17 cellular contexts compared by ENCODE assay signal in genomic region chr9:86990276-86990675, GRCh38.
"Had no signal": no experiment of that assay in that cellular context is flagged by ENCODE, and none has a peak within 500 bp of the region (broad histone marks: within the 10 kb centered on the region; RNA-seq: fewer than 3 reads in every experiment).

No MANE protein-coding gene starts in this region.

- H3K9me3 Mint-ChIP-seq: activated T-helper 17 cell treated with anti-CD3 and anti-CD28 coated beads, Interleukin-2, amount 50 U/mL, for 72 hours; stimulated activated naive CD8-positive, alpha-beta T cell treated with anti-CD3 and anti-CD28 coated beads, Interleukin-15, Interleukin-2, amounts not matched to agents 100 ng/mL and 50 ng/mL, for 24 hours had no signal

- H3K36me3 Mint-ChIP-seq: mesothelial cell of epicardium, type B pancreatic cell had no signal

- H3K27ac Mint-ChIP-seq: activated T-helper 17 cell treated with anti-CD3 and anti-CD28 coated beads, Interleukin-2, amount 50 U/mL, for 72 hours; mesothelial cell of epicardium; nephron progenitor cell; stimulated activated naive CD8-positive, alpha-beta T cell treated with anti-CD3 and anti-CD28 coated beads, Interleukin-15, Interleukin-2, amounts not matched to agents 100 ng/mL and 50 ng/mL, for 24 hours; type B pancreatic cell had no signal

- FAIRE-seq: astrocyte, islet of Langerhans, small intestine had no signal

- H3K4me3 Mint-ChIP-seq: activated T-helper 17 cell treated with anti-CD3 and anti-CD28 coated beads, Interleukin-2, amount 50 U/mL, for 72 hours; mesothelial cell of epicardium; nephron progenitor cell; stimulated activated naive CD8-positive, alpha-beta T cell treated with anti-CD3 and anti-CD28 coated beads, Interleukin-15, Interleukin-2, amounts not matched to agents 100 ng/mL and 50 ng/mL, for 24 hours; type B pancreatic cell had no signal

- H3K4me3 ChIP-seq: cardiac muscle cell, gastrocnemius medialis, heart right ventricle, lower lobe of right lung, suprapubic skin had no signal

- H3K36me3 ChIP-seq: cardiac muscle cell, gastrocnemius medialis, heart right ventricle, lower lobe of right lung, suprapubic skin had no signal

- H3K4me1 ChIP-seq: gastrocnemius medialis, heart right ventricle, lower lobe of right lung, suprapubic skin had no signal

- H3K27ac ChIP-seq: cardiac muscle cell, gastrocnemius medialis, heart right ventricle, lower lobe of right lung, suprapubic skin had no signal

- H3K4me1 Mint-ChIP-seq: activated T-helper 17 cell treated with anti-CD3 and anti-CD28 coated beads, Interleukin-2, amount 50 U/mL, for 72 hours had no signal

- H3K27me3 ChIP-seq: cardiac muscle cell, gastrocnemius medialis, suprapubic skin had no signal

- DNase-seq: activated CD4-positive, alpha-beta T cell treated with anti-CD3 and anti-CD28 coated beads, Interleukin-2, amount 50 U/mL, for 4 hours; activated naive CD4-positive, alpha-beta T cell treated with Interleukin-2 at 50 U/mL for 16 hours; gastrocnemius medialis; heart right ventricle; left colon; lower lobe of right lung; nephron progenitor cell; occipital lobe; small intestine had no signal
